Comparison of ENCODE assay signal across 8 cellular contexts in the genomic region with DNA sequence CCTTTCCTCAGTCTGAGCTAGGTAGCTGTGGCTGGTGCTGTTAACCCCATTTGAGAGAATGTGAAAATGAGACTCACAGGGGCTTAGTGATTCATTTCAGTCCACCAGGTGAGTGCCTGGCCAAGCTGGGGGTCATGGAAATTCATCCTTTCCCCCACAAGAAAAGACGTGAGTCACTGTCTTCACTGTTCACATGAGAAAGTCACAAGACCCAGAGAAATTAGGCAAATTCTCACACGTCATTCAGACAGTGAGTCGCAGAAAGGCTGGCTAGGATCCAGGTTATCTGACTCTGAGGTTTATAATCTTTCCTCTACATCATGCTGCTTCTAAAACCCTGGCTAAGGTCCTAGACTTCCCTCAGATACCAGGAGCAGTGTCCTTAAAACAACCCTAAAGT.
DNase-seq lines count a peak whose midpoint lies in the region; ATAC-seq and TF ChIP-seq lines count a peak whose summit lies in the region.

No MANE protein-coding gene starts in this region.

- no peaks in the 10 kb centered on the region for H3K9me3 ChIP-seq in hepatocyte (ENCODE audit: low read depth)

- H3K4me3 ChIP-seq in hepatocyte, result no peak overlapping the region

- no peak overlapping the region for H3K4me2 ChIP-seq in hepatocyte

- WGBS in hepatocyte (ENCODE audit: low lambda C conversion rate, missing lambda C conversion rate), result 65% methylated on average over 3 of the region's 3 CpGs

- no peaks in the 10 kb centered on the region for H3K36me3 ChIP-seq in hepatocyte (replicated peaks; ENCODE audit: insufficient read depth, low read depth)

- no peak overlapping the region for H3K27ac ChIP-seq in hepatocyte

- H3K79me2 ChIP-seq in hepatocyte, result no peaks in the 10 kb centered on the region

- no peaks in the 10 kb centered on the region for H3K9me2 ChIP-seq in hepatocyte (replicated peaks; ENCODE audit: insufficient read depth)

- TF ChIP-seq CTCF in hepatocyte (IDR thresholded peaks at IDR 0.05; ENCODE audit: poor library complexity), result no peak

- H4K20me1 ChIP-seq in hepatocyte (ENCODE audit: insufficient read depth, poor library complexity, severe bottlenecking), result no peaks in the 10 kb centered on the region

- ATAC-seq in GM21576 (IDR thresholded peaks at IDR 0.05; ENCODE audit: unreplicated experiment), result peak; percentile 85
- ATAC-seq in GM21717 (IDR thresholded peaks at IDR 0.05; ENCODE audit: unreplicated experiment), result no peak

- peaks cover 9% of the 10 kb centered on the region for H3K4me1 ChIP-seq in hepatocyte (ENCODE audit: insufficient read depth)

- H2AFZ ChIP-seq in hepatocyte, result no peak overlapping the region

- no peaks in the 10 kb centered on the region for H3K27me3 ChIP-seq in hepatocyte

- DNase-seq in GM04504 (ENCODE audit: low read depth) (peak; percentile 43), NCI-H226 (peak; percentile 80), hepatocyte (ENCODE audit: low spot score) (peak; percentile 50), NCI-H1930 (lab: John Stamatoyannopoulos, UW) (no peak), NCI-H2227 (lab: John Stamatoyannopoulos, UW; ENCODE audit: unreplicated experiment) (no peak), GM19238 (ENCODE audit: insufficient read length, low spot score) (no peak)

Comparison
In these comparisons a context has a peak if more than half of its experiments do, and no peak if none do; other contexts are left out.
1. DNase-seq: peak in GM04504 (single experiment), NCI-H226 (single experiment) and hepatocyte (single experiment); none in NCI-H1930 (0 of 2), NCI-H2227 (single experiment) and GM19238 (single experiment).